In genomic region chr19:58229255-58229639, GRCh38 we compare ENCODE assay signal across 8 cellular contexts. TPM values are rescaled to one million over a fixed set of nuclear protein-coding genes. Genes with fewer than 3 reads are reported as not detected.
DNase-seq lines count a peak whose midpoint lies in the region; ATAC-seq and TF ChIP-seq lines count a peak whose summit lies in the region.

No MANE protein-coding gene starts in this region.

- no peak overlapping the region for H2AFZ ChIP-seq in Karpas-422 (ENCODE audit: low read length)

- peaks cover 38 to 47% of the 10 kb centered on the region in 2 donors for H3K9me3 Mint-ChIP-seq in activated naive CD4-positive, alpha-beta T cell treated with anti-CD3 and anti-CD28 coated beads, Interleukin-2, amount 50 U/mL, for 72 hours

- peak overlapping the region; percentile 99 for H3K4me2 ChIP-seq in Karpas-422 (ENCODE audit: low read depth, low read length, poor library complexity, severe bottlenecking)

- H3K9me3 ChIP-seq in Karpas-422 (ENCODE audit: low read length): peaks cover 17% of the 10 kb centered on the region
- peaks cover 59% of the 10 kb centered on the region for H3K9me3 ChIP-seq in left ventricle myocardium inferior (replicated peaks)

- H3K4me3 ChIP-seq in Karpas-422 (ENCODE audit: low read length) (peak overlapping the region; percentile 83), left ventricle myocardium inferior (peak overlapping the region; percentile 83), rectal smooth muscle tissue (ENCODE audit: low read length) (peak overlapping the region; percentile 86)

- H3K9ac ChIP-seq in Karpas-422 (ENCODE audit: low read length) (peak overlapping the region; percentile 96), rectal smooth muscle tissue (ENCODE audit: low read length) (no peak overlapping the region)

- H3K9me2 ChIP-seq in Karpas-422 (replicated peaks; ENCODE audit: insufficient read depth, low read length): no peaks in the 10 kb centered on the region

- H3K27ac Mint-ChIP-seq in activated naive CD4-positive, alpha-beta T cell treated with anti-CD3 and anti-CD28 coated beads, Interleukin-2, amount 50 U/mL, for 72 hours: peak overlapping the region; percentile 87 to 90

- H3K4me1 ChIP-seq in Karpas-422 (ENCODE audit: low read length) (peaks cover 14% of the 10 kb centered on the region), left ventricle myocardium inferior (peaks cover 28% of the 10 kb centered on the region), rectal smooth muscle tissue (ENCODE audit: control insufficient read depth, insufficient read depth, low read length) (peaks cover 4% of the 10 kb centered on the region)

- peaks cover 59% of the 10 kb centered on the region for H3K79me2 ChIP-seq in Karpas-422 (ENCODE audit: low read length)

- H3K36me3 ChIP-seq in Karpas-422 (ENCODE audit: insufficient read depth, low read length) (peaks cover 47% of the 10 kb centered on the region), left ventricle myocardium inferior (peaks cover 48% of the 10 kb centered on the region), rectal smooth muscle tissue (ENCODE audit: control insufficient read depth, insufficient read depth, low read length) (peaks cover 25% of the 10 kb centered on the region)

- H3K27me3 ChIP-seq in Karpas-422 (ENCODE audit: low read length) (no peaks in the 10 kb centered on the region), left ventricle myocardium inferior (ENCODE audit: low read depth) (no peaks in the 10 kb centered on the region), rectal smooth muscle tissue (ENCODE audit: control insufficient read depth, insufficient read depth, low read length) (no peaks in the 10 kb centered on the region)

- peaks cover 64 to 74% of the 10 kb centered on the region in 2 donors for H3K36me3 Mint-ChIP-seq in activated naive CD4-positive, alpha-beta T cell treated with anti-CD3 and anti-CD28 coated beads, Interleukin-2, amount 50 U/mL, for 72 hours

- peak in 1 of 2 donors; percentile 36 for ATAC-seq in activated naive CD4-positive, alpha-beta T cell treated with anti-CD3 and anti-CD28 coated beads, Interleukin-2, amount 50 U/mL, for 72 hours
- no peak for ATAC-seq in GM18502 (IDR thresholded peaks at IDR 0.05; ENCODE audit: poor library complexity, unreplicated experiment)

- no peaks in the 10 kb centered on the region for H4K20me1 ChIP-seq in Karpas-422 (ENCODE audit: insufficient read depth, low read depth, low read length)

- DNase-seq in DMS53 (lab: John Stamatoyannopoulos, UW): peak; percentile 77
- DNase-seq in Karpas-422: peak; percentile 63
- peak in 1 of 2 donors; percentile 16 for DNase-seq in activated naive CD4-positive, alpha-beta T cell treated with anti-CD3 and anti-CD28 coated beads, Interleukin-2, amount 50 U/mL, for 72 hours (ENCODE audit: low spot score in 2 of 2)
- no peak for DNase-seq in left ventricle myocardium inferior
- DNase-seq in NCI-H774 (lab: John Stamatoyannopoulos, UW): no peak
- DNase-seq in OCI-M2 (lab: John Stamatoyannopoulos, UW; ENCODE audit: unreplicated experiment): no peak

- intact Hi-C loops in left ventricle myocardium inferior (cut with micrococcal nuclease): no loop called here

- H3K27ac ChIP-seq in Karpas-422 (ENCODE audit: low read length) (no peak overlapping the region), left ventricle myocardium inferior (replicated peaks) (peak overlapping the region; percentile 95), rectal smooth muscle tissue (ENCODE audit: low read depth, low read length) (no peak overlapping the region)

- TF ChIP-seq CTCF in left ventricle myocardium inferior (IDR thresholded peaks at IDR 0.05; ENCODE audit: borderline replicate concordance): no peak

RNA-seq across cellular contexts. Expression of gene ZNF544, which starts 0.5 kb away (rescaled TPM):
- total RNA-seq in Karpas-422 (2014; rRNA removed; shearing (Covaris generic); ENCODE audit: low replicate concordance): 111 and 129 TPM in 2 replicates
- 10 to 100 TPM; 34.0 to 51.9 TPM for total RNA-seq in activated naive CD4-positive, alpha-beta T cell treated with anti-CD3 and anti-CD28 coated beads, Interleukin-2, amount 50 U/mL, for 72 hours
- 24.0 TPM for total RNA-seq in left ventricle myocardium inferior

RNA-seq across cellular contexts. Expression of gene ZNF274, which starts 46.4 kb away (rescaled TPM):
- 14.1 and 27.9 TPM in 2 replicates for total RNA-seq in Karpas-422 (2014; rRNA removed; shearing (Covaris generic); ENCODE audit: low replicate concordance)
- 10 to 100 TPM; 19.8 to 34.1 TPM for total RNA-seq in activated naive CD4-positive, alpha-beta T cell treated with anti-CD3 and anti-CD28 coated beads, Interleukin-2, amount 50 U/mL, for 72 hours
- 19.3 TPM for total RNA-seq in left ventricle myocardium inferior

RNA-seq across cellular contexts. Expression of gene ZNF8, which starts 49.5 kb away (rescaled TPM):
- 14.8 and 16.9 TPM in 2 replicates for total RNA-seq in Karpas-422 (2014; rRNA removed; shearing (Covaris generic); ENCODE audit: low replicate concordance)
- 1 to 10 TPM; 4.5 to 5.6 TPM for total RNA-seq in activated naive CD4-positive, alpha-beta T cell treated with anti-CD3 and anti-CD28 coated beads, Interleukin-2, amount 50 U/mL, for 72 hours
- 4.9 TPM for total RNA-seq in left ventricle myocardium inferior

Comparison
In these comparisons a context has a peak if more than half of its experiments do, and no peak if none do; other contexts are left out.
1. DNase-seq: peak in DMS53 (single experiment) and Karpas-422 (single experiment); none in left ventricle myocardium inferior (single experiment), NCI-H774 (single experiment) and OCI-M2 (single experiment).
2. Peak in every context shown above with its lines, with median percentiles within 50 percentile points of each other: H3K4me3 ChIP-seq.